10 cellular contexts compared by ENCODE assay signal in the genomic region with DNA sequence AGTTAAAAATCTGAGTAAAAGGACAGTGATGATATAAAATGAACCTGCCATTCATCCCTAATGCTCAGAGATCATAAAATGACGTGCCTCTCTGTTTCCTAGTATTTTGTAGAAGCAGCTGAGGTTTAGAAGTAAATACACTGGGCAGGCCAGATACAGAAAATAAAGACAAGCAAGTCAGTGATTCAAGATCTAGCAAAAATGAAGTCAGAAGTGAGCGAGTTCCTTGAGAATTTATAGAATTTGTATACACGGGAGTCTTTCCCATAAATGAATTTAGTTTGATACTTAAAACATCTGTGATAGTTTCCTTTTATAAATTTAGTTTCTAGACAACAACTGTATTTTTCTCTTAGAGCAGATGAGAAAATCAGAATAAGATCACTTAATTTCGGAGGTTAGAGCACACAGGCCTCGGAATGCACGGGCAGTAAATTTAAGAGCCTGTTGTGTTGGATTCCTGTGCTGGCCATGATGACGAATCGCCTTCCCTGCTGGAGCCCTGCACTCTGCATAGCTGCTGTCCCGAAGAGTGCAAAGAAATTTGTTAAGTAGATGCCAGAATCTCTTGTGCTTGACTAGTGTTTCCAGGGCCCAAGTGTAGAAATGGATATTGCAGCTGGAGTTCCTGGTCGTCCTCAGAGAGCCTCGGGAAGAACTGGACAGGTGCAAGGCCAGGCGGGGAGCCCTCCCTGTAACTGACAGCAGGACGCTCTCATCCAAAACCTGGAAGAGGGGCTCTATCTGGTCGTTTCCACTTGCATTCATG.
DNase-seq lines count a peak whose midpoint lies in the region; ATAC-seq, FAIRE-seq and TF ChIP-seq lines count a peak whose summit lies in the region.
"Had no signal": no experiment of that assay in that cellular context is flagged by ENCODE, and none has a peak within 500 bp of the region (broad histone marks: within the 10 kb centered on the region; RNA-seq: fewer than 3 reads in every experiment).

No MANE protein-coding gene starts in this region.

- 15 to 30% (median 22%) methylated on average over 14 of the region's 14 CpGs for WGBS in heart left ventricle, 4 donors
- no CpG with 5 or more reads among the region's 14 CpGs for WGBS in trophoblast cell (ENCODE audit: extremely low coverage, insufficient coverage, insufficient read length)

- H3K9ac ChIP-seq in trophoblast cell (ENCODE audit: low read length): no peak overlapping the region

- peak; percentile 58 for ATAC-seq in WTC11
- ATAC-seq in heart left ventricle: peak; percentile 62 to 80 (median 74)

- H3K4me2 ChIP-seq in trophoblast cell (ENCODE audit: low read length): peak overlapping the region; percentile 26

- no peaks in the 10 kb centered on the region for H3K9me3 Mint-ChIP-seq in WTC11

- peaks cover 78% of the 10 kb centered on the region for H3K4me1 Mint-ChIP-seq in WTC11

- CTCF ChIA-PET in WTC11 (lab: Charles Lee): interaction anchor here (0.7 to 1.2 kb wide), 4 partner anchors 17 to 202 kb away, joined by 3 to 5 read pairs (median 4); no protein-coding TSS in a partner anchor

- H4K8ac ChIP-seq in trophoblast cell (ENCODE audit: low read depth, low read length): peak overlapping the region; percentile 61

- DNase-seq in DMS53 treated with DMSO at 0.1 percent for 48 hours (lab: John Stamatoyannopoulos, UW; ENCODE audit: unreplicated experiment): peak; percentile 51
- no peak for DNase-seq in WTC11 (ENCODE audit: low spot score)
- peak in 1 of 5 donors; percentile 58 for DNase-seq in heart left ventricle
- peak; percentile 92 to 93 for DNase-seq in trophoblast cell
- DNase-seq in GM10266 (ENCODE audit: extremely low spot score): no peak
- no peak for DNase-seq in GM13976 (ENCODE audit: low spot score)
- DNase-seq in germinal center (ENCODE audit: low spot score): no peak
- no peak for DNase-seq in frontal cortex (ENCODE audit: low spot score in 2 of 2)
- DNase-seq: hypothalamus, T1000 had no signal

- peaks cover 9% of the 10 kb centered on the region; the same call in 1 of the 2 replicates for H3K36me3 Mint-ChIP-seq in WTC11

- no peak overlapping the region for H3K4ac ChIP-seq in trophoblast cell (ENCODE audit: low read depth, low read length)

- peak overlapping the region; percentile 28 for H4K91ac ChIP-seq in trophoblast cell (ENCODE audit: low read depth, low read length)

- peak overlapping the region; percentile 35 for H2AFZ ChIP-seq in trophoblast cell (ENCODE audit: insufficient read depth, low read length, poor library complexity)

- H3K18ac ChIP-seq in trophoblast cell (ENCODE audit: low read length): no peak overlapping the region

- H3K4me1 ChIP-seq in heart left ventricle (peaks cover 5 to 75% (median 51%) of the 10 kb centered on the region in 12 donors), trophoblast cell (ENCODE audit: control insufficient read depth in 1 of 2, insufficient read depth in 2 of 2, low read length in 2 of 2) (peaks cover 17 to 23% of the 10 kb centered on the region in 2 experiments)

- no peak overlapping the region for H2BK120ac ChIP-seq in trophoblast cell (ENCODE audit: insufficient read depth, low read length, poor library complexity)

- no peaks in the 10 kb centered on the region for H3K27me3 ChIP-seq in heart left ventricle
- no peaks in the 10 kb centered on the region for H3K27me3 ChIP-seq in trophoblast cell (ENCODE audit: insufficient read depth, low read length)

- H3K23ac ChIP-seq in trophoblast cell (ENCODE audit: low read length): no peak overlapping the region

- in situ Hi-C loops in GM13976 (cut with MboI; ENCODE audit: low sequenced_read_pairs, unreplicated experiment): no loop called here

- no peak for TF ChIP-seq POLR2A in heart left ventricle (IDR thresholded peaks at IDR 0.05)

- H3K9me3 ChIP-seq in heart left ventricle: no peaks in the 10 kb centered on the region
- H3K9me3 ChIP-seq in trophoblast cell (ENCODE audit: insufficient read depth, low read depth, low read length): no peaks in the 10 kb centered on the region

- H3K27ac Mint-ChIP-seq in WTC11: peak overlapping the region; percentile 96

- no peak overlapping the region for H3K14ac ChIP-seq in trophoblast cell (ENCODE audit: low read length)

- intact Hi-C loops in heart left ventricle (cut with DNase I): no loop called here

- no peak overlapping the region for H2AK5ac ChIP-seq in trophoblast cell (ENCODE audit: low read length)

- peak overlapping the region; percentile 8; the same call in 1 of the 2 replicates for H3K4me3 Mint-ChIP-seq in WTC11

- H3K4me3 ChIP-seq in heart left ventricle (peak overlapping the region in 9 of 12 donors; percentile 2 to 38 (median 24)), trophoblast cell (ENCODE audit: low read depth, low read length) (no peak overlapping the region)

- H3K27me3 Mint-ChIP-seq in WTC11 (ENCODE audit: low read depth): no peaks in the 10 kb centered on the region

- H3K36me3 ChIP-seq in heart left ventricle (peaks cover 0 to 47% (median 31%) of the 10 kb centered on the region in 9 donors), trophoblast cell (ENCODE audit: control insufficient read depth in 1 of 2, insufficient read depth in 2 of 2, low read length in 2 of 2) (peaks cover 9 to 10% of the 10 kb centered on the region in 2 experiments)

- peak overlapping the region; percentile 61 for H2BK12ac ChIP-seq in trophoblast cell (ENCODE audit: low read length)

- peaks cover 2% of the 10 kb centered on the region for H3K79me2 ChIP-seq in trophoblast cell (ENCODE audit: control insufficient read depth, insufficient read depth, low read length, poor library complexity)

- FAIRE-seq in frontal cortex (lab: Jason Lieb, UNC): no peak

- TF ChIP-seq CTCF in WTC11 (IDR thresholded peaks at IDR 0.05) (no peak), heart left ventricle (IDR thresholded peaks at IDR 0.05) (no peak), GM10266 (IDR thresholded peaks at IDR 0.05; ENCODE audit: control insufficient read depth, insufficient read depth, low read depth, missing control alignments) (no peak), GM13976 (IDR thresholded peaks at IDR 0.05; ENCODE audit: borderline replicate concordance, control extremely low read depth, extremely low read depth, insufficient read depth, missing control alignments) (no peak)

- peak overlapping the region; percentile 46 for H2BK5ac ChIP-seq in trophoblast cell (ENCODE audit: low read depth, low read length, poor library complexity)

- H3K27ac ChIP-seq in heart left ventricle: peak overlapping the region; percentile 30 to 89 (median 74)
- peak overlapping the region; percentile 51 for H3K27ac ChIP-seq in trophoblast cell (ENCODE audit: low read depth, low read length)

- no peak overlapping the region for H4K12ac ChIP-seq in trophoblast cell (ENCODE audit: low read depth, low read length)

- peaks cover 4% of the 10 kb centered on the region for H3K79me1 ChIP-seq in trophoblast cell (ENCODE audit: low read length)

- POLR2A ChIA-PET in WTC11 (lab: Charles Lee): no interaction called here

TF ChIP-seq in WTC11, 78 proteins besides CTCF, POLR2A, EP300 and RAD21 (continues in another document):
- no peak for TF ChIP-seq SOX15 (CRISPR knock-in tag; IDR thresholded peaks at IDR 0.05)
- TF ChIP-seq, protein P1, sequence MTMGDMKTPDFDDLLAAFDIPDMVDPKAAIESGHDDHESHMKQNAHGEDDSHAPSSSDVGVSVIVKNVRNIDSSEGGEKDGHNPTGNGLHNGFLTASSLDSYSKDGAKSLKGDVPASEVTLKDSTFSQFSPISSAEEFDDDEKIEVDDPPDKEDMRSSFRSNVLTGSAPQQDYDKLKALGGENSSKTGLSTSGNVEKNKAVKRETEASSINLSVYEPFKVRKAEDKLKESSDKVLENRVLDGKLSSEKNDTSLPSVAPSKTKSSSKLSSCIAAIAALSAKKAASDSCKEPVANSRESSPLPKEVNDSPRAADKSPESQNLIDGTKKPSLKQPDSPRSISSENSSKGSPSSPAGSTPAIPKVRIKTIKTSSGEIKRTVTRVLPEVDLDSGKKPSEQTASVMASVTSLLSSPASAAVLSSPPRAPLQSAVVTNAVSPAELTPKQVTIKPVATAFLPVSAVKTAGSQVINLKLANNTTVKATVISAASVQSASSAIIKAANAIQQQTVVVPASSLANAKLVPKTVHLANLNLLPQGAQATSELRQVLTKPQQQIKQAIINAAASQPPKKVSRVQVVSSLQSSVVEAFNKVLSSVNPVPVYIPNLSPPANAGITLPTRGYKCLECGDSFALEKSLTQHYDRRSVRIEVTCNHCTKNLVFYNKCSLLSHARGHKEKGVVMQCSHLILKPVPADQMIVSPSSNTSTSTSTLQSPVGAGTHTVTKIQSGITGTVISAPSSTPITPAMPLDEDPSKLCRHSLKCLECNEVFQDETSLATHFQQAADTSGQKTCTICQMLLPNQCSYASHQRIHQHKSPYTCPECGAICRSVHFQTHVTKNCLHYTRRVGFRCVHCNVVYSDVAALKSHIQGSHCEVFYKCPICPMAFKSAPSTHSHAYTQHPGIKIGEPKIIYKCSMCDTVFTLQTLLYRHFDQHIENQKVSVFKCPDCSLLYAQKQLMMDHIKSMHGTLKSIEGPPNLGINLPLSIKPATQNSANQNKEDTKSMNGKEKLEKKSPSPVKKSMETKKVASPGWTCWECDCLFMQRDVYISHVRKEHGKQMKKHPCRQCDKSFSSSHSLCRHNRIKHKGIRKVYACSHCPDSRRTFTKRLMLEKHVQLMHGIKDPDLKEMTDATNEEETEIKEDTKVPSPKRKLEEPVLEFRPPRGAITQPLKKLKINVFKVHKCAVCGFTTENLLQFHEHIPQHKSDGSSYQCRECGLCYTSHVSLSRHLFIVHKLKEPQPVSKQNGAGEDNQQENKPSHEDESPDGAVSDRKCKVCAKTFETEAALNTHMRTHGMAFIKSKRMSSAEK (CRISPR knock-in tag; IDR thresholded peaks at IDR 0.05; ENCODE audit: borderline replicate concordance): no peak
- no peak for TF ChIP-seq MLX (CRISPR knock-in tag; IDR thresholded peaks at IDR 0.05)
- TF ChIP-seq, protein P2, sequence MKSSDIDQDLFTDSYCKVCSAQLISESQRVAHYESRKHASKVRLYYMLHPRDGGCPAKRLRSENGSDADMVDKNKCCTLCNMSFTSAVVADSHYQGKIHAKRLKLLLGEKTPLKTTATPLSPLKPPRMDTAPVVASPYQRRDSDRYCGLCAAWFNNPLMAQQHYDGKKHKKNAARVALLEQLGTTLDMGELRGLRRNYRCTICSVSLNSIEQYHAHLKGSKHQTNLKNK (CRISPR knock-in tag; IDR thresholded peaks at IDR 0.05): no peak

Comparison
In these comparisons a context has a peak if more than half of its experiments do, and no peak if none do; other contexts are left out.
1. DNase-seq: peak in DMS53 treated with DMSO at 0.1 percent for 48 hours (single experiment) and trophoblast cell (2 of 2); none in WTC11 (single experiment), GM10266 (single experiment), GM13976 (single experiment), germinal center (single experiment) and frontal cortex (0 of 2).